Comparison of ENCODE assay signal across 9 cellular contexts in the genomic region with DNA sequence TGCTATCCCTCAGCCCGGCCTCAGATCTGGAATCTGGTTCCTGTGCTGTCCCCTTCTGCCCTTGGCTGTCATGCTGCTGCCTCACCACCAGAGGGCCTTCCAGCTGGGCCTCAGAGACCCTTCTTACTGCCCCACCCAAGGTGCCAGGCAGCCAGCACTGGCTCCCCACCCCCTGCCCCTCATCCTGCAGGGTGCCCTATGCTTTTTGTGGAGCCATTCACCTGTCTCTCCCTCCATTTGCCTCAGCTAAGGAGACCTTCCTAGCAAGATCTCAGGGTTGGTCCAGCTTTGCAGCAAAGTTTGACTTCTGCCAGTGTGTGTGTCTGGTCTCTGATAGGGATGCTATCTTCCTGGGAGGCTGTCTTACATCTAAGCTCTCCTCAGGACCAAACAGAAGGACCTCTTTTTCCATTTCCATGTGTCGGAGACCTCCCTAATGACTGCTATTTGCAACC.
A peak's percentile ranks its signal among the peaks of the same experiment; 100 is the strongest.
DNase-seq lines count a peak whose midpoint lies in the region; ATAC-seq and TF ChIP-seq lines count a peak whose summit lies in the region.
"Had no signal": no experiment of that assay in that cellular context is flagged by ENCODE, and none has a peak within 500 bp of the region (broad histone marks: within the 10 kb centered on the region; RNA-seq: fewer than 3 reads in every experiment).

No MANE protein-coding gene starts in this region.

- TF ChIP-seq CTCF in RWPE1 (conservative IDR thresholded peaks at IDR 0.05; ENCODE audit: low read depth): peak; percentile 72

- CTCF ChIA-PET in RWPE1 (lab: Yijun Ruan, JAX): interaction anchor here (0.5 to 4.6 kb wide), 22 partner anchors 10 to 1142 kb away, joined by 3 to 32 read pairs (median 4); a partner anchor contains a TSS

- DNase-seq in DMS53 treated with DMSO at 0.1 percent for 48 hours (lab: John Stamatoyannopoulos, UW; ENCODE audit: unreplicated experiment) (peak; percentile 15), HCEC 1CT (peak; percentile 18), RWPE1 (ENCODE audit: low spot score) (no peak), inferior parietal cortex (ENCODE audit: extremely low spot score) (peak; percentile 32), middle frontal gyrus (ENCODE audit: extremely low spot score, low spot score) (no peak)
- DNase-seq in activated naive CD4-positive, alpha-beta T cell treated with anti-CD3 and anti-CD28 coated beads, Interleukin-2, amount 50 U/mL, for 16 hours: peak; percentile 57
- peak; percentile 19 to 22 for DNase-seq in stimulated activated CD8-positive, alpha-beta memory T cell treated with anti-CD3 and anti-CD28 coated beads, Interleukin-2, amount 100 ng/mL, for 1 hour (ENCODE audit: low read depth in 2 of 2)

- ATAC-seq in GM18502 (IDR thresholded peaks at IDR 0.05; ENCODE audit: poor library complexity, unreplicated experiment): no peak

- POLR2A ChIA-PET in RWPE1 (lab: Yijun Ruan, JAX; ENCODE audit: low non-redundant PET): no interaction called here

- H3K27ac ChIP-seq in RWPE1: no peak overlapping the region
- H3K27ac ChIP-seq: SJSA1 had no signal

Comparison
In these comparisons a context has a peak if more than half of its experiments do, and no peak if none do; other contexts are left out.
1. DNase-seq: peak in DMS53 treated with DMSO at 0.1 percent for 48 hours (single experiment), HCEC 1CT (single experiment), activated naive CD4-positive, alpha-beta T cell treated with anti-CD3 and anti-CD28 coated beads, Interleukin-2, amount 50 U/mL, for 16 hours (single experiment), inferior parietal cortex (single experiment) and stimulated activated CD8-positive, alpha-beta memory T cell treated with anti-CD3 and anti-CD28 coated beads, Interleukin-2, amount 100 ng/mL, for 1 hour (2 of 2); none in RWPE1 (single experiment) and middle frontal gyrus (single experiment).